15 cellular contexts compared by ENCODE assay signal in genomic region chr1:51000160-51000559, GRCh38. TPM values are rescaled to one million over a fixed set of nuclear protein-coding genes. Genes with fewer than 3 reads are reported as not detected.
A peak's percentile ranks its signal among the peaks of the same experiment; 100 is the strongest.
DNase-seq lines count a peak whose midpoint lies in the region; ATAC-seq and TF ChIP-seq lines count a peak whose summit lies in the region.
"Had no signal": no experiment of that assay in that cellular context is flagged by ENCODE, and none has a peak within 500 bp of the region (broad histone marks: within the 10 kb centered on the region; RNA-seq: fewer than 3 reads in every experiment).

No MANE protein-coding gene starts in this region.

- DNase-seq in SK-N-MC (ENCODE audit: low read depth, low spot score) = no peak
- DNase-seq in ecto neural progenitor cell (ENCODE audit: low spot score) = no peak
- DNase-seq in superior temporal gyrus (ENCODE audit: extremely low spot score) = no peak
- DNase-seq in substantia nigra (lab: John Stamatoyannopoulos, UW) = no peak
- no peak for DNase-seq in glutamatergic neuron
- DNase-seq: activated CD8-positive, alpha-beta memory T cell treated with anti-CD3 and anti-CD28 coated beads, Interleukin-2, amount 10 ng/mL, durations not matched to agents 7 days and 5 days; mucosa of descending colon; NCI-H2227 treated with DMSO at 0.1 percent for 48 hours; stimulated activated CD4-positive, alpha-beta T cell treated with anti-CD3 and anti-CD28 coated beads, Interleukin-2, amount 100 ng/mL, for 48 hours; stimulated activated naive CD8-positive, alpha-beta T cell treated with anti-CD3 and anti-CD28 coated beads, Interleukin-15, Interleukin-2, amounts not matched to agents 100 U/mL and 50 U/mL, for 24 hours had no signal

- TF ChIP-seq CTCF in glutamatergic neuron (IDR thresholded peaks at IDR 0.05; ENCODE audit: partially characterized antibody, unreplicated experiment) = no peak

- peak; percentile 80 for ATAC-seq in GM18511 (IDR thresholded peaks at IDR 0.05; ENCODE audit: unreplicated experiment)
- ATAC-seq in GM21390 (IDR thresholded peaks at IDR 0.05; ENCODE audit: unreplicated experiment) = peak; percentile 86
- peak; percentile 88 for ATAC-seq in HG03159 (IDR thresholded peaks at IDR 0.05; ENCODE audit: unreplicated experiment)
- ATAC-seq: activated CD8-positive, alpha-beta memory T cell treated with anti-CD3 and anti-CD28 coated beads, Interleukin-2, amount 10 ng/mL, durations not matched to agents 7 days and 5 days; GM23338; mucosa of descending colon; stimulated activated naive CD8-positive, alpha-beta T cell treated with anti-CD3 and anti-CD28 coated beads, Interleukin-15, Interleukin-2, amounts not matched to agents 100 U/mL and 50 U/mL, for 24 hours had no signal

- no peaks in the 10 kb centered on the region for H3K4me1 Mint-ChIP-seq in glutamatergic neuron (ENCODE audit: low read depth, unreplicated experiment)
- H3K4me1 Mint-ChIP-seq: activated CD8-positive, alpha-beta memory T cell treated with anti-CD3 and anti-CD28 coated beads, Interleukin-2, amount 10 ng/mL, durations not matched to agents 7 days and 5 days had no signal

- peaks cover 2% of the 10 kb centered on the region for H3K27me3 Mint-ChIP-seq in glutamatergic neuron (ENCODE audit: unreplicated experiment)

- no peaks in the 10 kb centered on the region for H3K36me3 Mint-ChIP-seq in glutamatergic neuron (ENCODE audit: unreplicated experiment)
- H3K36me3 Mint-ChIP-seq: activated CD8-positive, alpha-beta memory T cell treated with anti-CD3 and anti-CD28 coated beads, Interleukin-2, amount 10 ng/mL, durations not matched to agents 7 days and 5 days had no signal

- H3K27ac ChIP-seq in SK-N-MC (peak overlapping the region; percentile 60; the same call in 1 of the 2 replicates), substantia nigra (ENCODE audit: low read depth, low read length, poor library complexity, severe bottlenecking) (no peak overlapping the region)
- H3K27ac ChIP-seq: BLaER1 treated with 17β-estradiol and CSF1 and Interleukin-3, amounts not matched to agents 10 nM and 100 nM had no signal

- no peak overlapping the region for H3K4me3 ChIP-seq in SK-N-MC
- H3K4me3 ChIP-seq: BLaER1 treated with 17β-estradiol and CSF1 and Interleukin-3, amounts not matched to agents 10 nM and 100 nM; GM23338; mucosa of descending colon had no signal

- H3K4me3 Mint-ChIP-seq in glutamatergic neuron (ENCODE audit: unreplicated experiment) = no peak overlapping the region
- H3K4me3 Mint-ChIP-seq: activated CD8-positive, alpha-beta memory T cell treated with anti-CD3 and anti-CD28 coated beads, Interleukin-2, amount 10 ng/mL, durations not matched to agents 7 days and 5 days; GM23338 had no signal

- no peak overlapping the region for H3K27ac Mint-ChIP-seq in glutamatergic neuron (ENCODE audit: unreplicated experiment)
- H3K27ac Mint-ChIP-seq: activated CD8-positive, alpha-beta memory T cell treated with anti-CD3 and anti-CD28 coated beads, Interleukin-2, amount 10 ng/mL, durations not matched to agents 7 days and 5 days; GM23338 had no signal

- no peaks in the 10 kb centered on the region for H3K9me3 ChIP-seq in SK-N-MC (ENCODE audit: low read depth, low read length)
- H3K9me3 ChIP-seq: mucosa of descending colon had no signal

- H3K36me3 ChIP-seq in SK-N-MC (ENCODE audit: insufficient read depth, low read length) = peaks cover 21% of the 10 kb centered on the region; the same call in 1 of the 2 replicates
- H3K36me3 ChIP-seq: BLaER1 treated with 17β-estradiol and CSF1 and Interleukin-3, amounts not matched to agents 10 nM and 100 nM had no signal

- H3K9me3 Mint-ChIP-seq in glutamatergic neuron (ENCODE audit: unreplicated experiment) = no peaks in the 10 kb centered on the region
- H3K9me3 Mint-ChIP-seq: GM23338 had no signal

- no peak overlapping the region for H3K9ac ChIP-seq in SK-N-MC (ENCODE audit: insufficient read length)
- H3K9ac ChIP-seq: BLaER1 treated with 17β-estradiol and CSF1 and Interleukin-3, amounts not matched to agents 10 nM and 100 nM had no signal

RNA-seq across cellular contexts. Expression of gene CDKN2C, which starts 30.1 kb away (rescaled TPM):
- 1.3 TPM for total RNA-seq in glutamatergic neuron (ENCODE audit: unreplicated experiment)
- total RNA-seq: GM23338 had no signal

RNA-seq across cellular contexts. Expression of gene FAF1, which starts 40.1 kb away (rescaled TPM):
- 57.3 TPM for total RNA-seq in glutamatergic neuron (ENCODE audit: unreplicated experiment)
